In genomic region chr5:173893192-173893561, GRCh38 we compare ENCODE assay signal across 2 cellular contexts.
TF ChIP-seq lines count a peak whose summit lies in the region.

No MANE protein-coding gene starts in this region.

TF ChIP-seq in endothelial cell of umbilical vein, 7 proteins besides CTCF, POLR2A, EP300 and RAD21:
- TF ChIP-seq MAX (IDR thresholded peaks at IDR 0.05; ENCODE audit: insufficient read depth, insufficient read length) (no peak), MYC (IDR thresholded peaks at IDR 0.05; ENCODE audit: low read depth, low read length) (no peak), FOS (IDR thresholded peaks at IDR 0.05; ENCODE audit: borderline replicate concordance, insufficient read depth, low read length) (no peak), JUN (IDR thresholded peaks at IDR 0.05; ENCODE audit: borderline replicate concordance, insufficient read depth, insufficient read length, low read depth) (no peak), GATA2 (IDR thresholded peaks at IDR 0.05; ENCODE audit: insufficient read depth, insufficient read length, low read depth, low read length) (no peak), EZH2 (IDR thresholded peaks at IDR 0.05; ENCODE audit: borderline replicate concordance, low read depth, low read length, severe bottlenecking) (no peak), POLR2AphosphoS5 (IDR thresholded peaks at IDR 0.05; ENCODE audit: insufficient read depth, low read depth, low read length) (no peak)

TF ChIP-seq in neural cell, 6 proteins besides CTCF, POLR2A, EP300 and RAD21:
- TF ChIP-seq REST (IDR thresholded peaks at IDR 0.05; ENCODE audit: borderline replicate concordance): no peak
- TF ChIP-seq TAF1 (IDR thresholded peaks at IDR 0.05; ENCODE audit: low read depth): no peak
- TF ChIP-seq SMC3 (conservative IDR thresholded peaks at IDR 0.05; ENCODE audit: poor library complexity): no peak
- no peak for TF ChIP-seq EZH2 (IDR thresholded peaks at IDR 0.05; ENCODE audit: borderline replicate concordance, insufficient read depth, low read length, poor library complexity, severe bottlenecking)
- TF ChIP-seq MXI1 (conservative IDR thresholded peaks at IDR 0.05; ENCODE audit: poor library complexity, severe bottlenecking): no peak
- TF ChIP-seq POLR2AphosphoS5 (IDR thresholded peaks at IDR 0.05): no peak
